In genomic region chr1:12180315-12180714, GRCh38 we compare ENCODE assay signal across 2 cellular contexts.
TF ChIP-seq lines count a peak whose summit lies in the region.

No MANE protein-coding gene starts in this region.

TF ChIP-seq in H1, 55 proteins besides CTCF, POLR2A, EP300 and RAD21:
- TF ChIP-seq FOSL1 (IDR thresholded peaks at IDR 0.05; ENCODE audit: insufficient read depth, low read depth, low read length) (no peak), CHD7 (IDR thresholded peaks at IDR 0.05; ENCODE audit: insufficient replicate concordance, low read length) (no peak), SIN3A (conservative IDR thresholded peaks at IDR 0.05 in 1 of 2, IDR thresholded peaks at IDR 0.05 in 1 of 2; ENCODE audit: low read depth in 1 of 2, low read length in 2 of 2) (no peak), TEAD4 (IDR thresholded peaks at IDR 0.05; ENCODE audit: low read depth, low read length) (no peak), YY1 (IDR thresholded peaks at IDR 0.05; ENCODE audit: low read depth, low read length) (no peak), POU5F1 (IDR thresholded peaks at IDR 0.05; ENCODE audit: low read depth, low read length) (no peak), ATF3 (IDR thresholded peaks at IDR 0.05; ENCODE audit: insufficient read depth, low read depth, low read length) (no peak), KDM4A (IDR thresholded peaks at IDR 0.05; ENCODE audit: low read depth, low read length, severe bottlenecking) (no peak), SRF (IDR thresholded peaks at IDR 0.05; ENCODE audit: low read depth, low read length) (no peak), USF2 (IDR thresholded peaks at IDR 0.05; ENCODE audit: low read length) (no peak), CREB1 (IDR thresholded peaks at IDR 0.05) (no peak)

TF ChIP-seq in GM23338, 12 proteins besides CTCF, POLR2A, EP300 and RAD21:
- TF ChIP-seq ETS1 (IDR thresholded peaks at IDR 0.05) (no peak), CREB1 (CRISPR knock-in tag; IDR thresholded peaks at IDR 0.05; ENCODE audit: low read depth) (no peak), STAT1 (IDR thresholded peaks at IDR 0.05; ENCODE audit: unreplicated experiment) (no peak), ZNF462 (CRISPR knock-in tag; IDR thresholded peaks at IDR 0.05) (no peak), ZNF331 (CRISPR knock-in tag; IDR thresholded peaks at IDR 0.05; ENCODE audit: low read depth) (no peak), NANOG (IDR thresholded peaks at IDR 0.05; ENCODE audit: borderline replicate concordance) (no peak), POLR2AphosphoS5 (IDR thresholded peaks at IDR 0.05; ENCODE audit: low read depth) (no peak), REST (IDR thresholded peaks at IDR 0.05; ENCODE audit: unreplicated experiment) (no peak), ZNF114 (CRISPR knock-in tag; IDR thresholded peaks at IDR 0.05) (no peak), EZH2phosphoT487 (IDR thresholded peaks at IDR 0.05; ENCODE audit: unreplicated experiment) (no peak), EZH2 (IDR thresholded peaks at IDR 0.05; ENCODE audit: low read depth, unreplicated experiment) (no peak), JUNB (IDR thresholded peaks at IDR 0.05; ENCODE audit: unreplicated experiment) (no peak)
